18 cellular contexts compared by ENCODE assay signal in the genomic region with DNA sequence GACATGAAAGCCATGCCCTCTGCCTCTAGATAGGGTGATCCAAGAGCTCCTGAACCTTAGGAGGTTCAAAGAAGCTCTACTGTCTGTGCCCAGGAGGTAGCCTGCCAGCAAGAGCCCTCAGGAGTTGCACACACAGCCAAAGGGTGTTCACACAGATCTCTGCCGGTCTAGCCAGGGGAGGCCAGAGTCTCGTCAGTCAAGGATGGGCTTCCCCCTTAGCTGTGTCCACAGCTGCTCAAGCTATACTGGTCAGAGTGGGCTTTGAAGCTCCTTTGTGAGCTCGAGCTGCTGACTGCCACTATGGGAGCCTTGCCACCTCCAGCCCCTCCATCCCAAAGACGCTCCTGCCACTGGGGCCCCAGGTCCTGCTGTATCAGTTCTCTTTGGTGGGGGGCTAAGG. TPM values are rescaled to one million over a fixed set of nuclear protein-coding genes. Genes with fewer than 3 reads are reported as not detected.
DNase-seq lines count a peak whose midpoint lies in the region; ATAC-seq, FAIRE-seq and TF ChIP-seq lines count a peak whose summit lies in the region.
"Had no signal": no experiment of that assay in that cellular context is flagged by ENCODE, and none has a peak within 500 bp of the region (broad histone marks: within the 10 kb centered on the region; RNA-seq: fewer than 3 reads in every experiment).

No MANE protein-coding gene starts in this region.

- no peak overlapping the region for H2BK120ac ChIP-seq in mesenchymal stem cell (ENCODE audit: low read depth, low read length)

- H3K9ac ChIP-seq in K562 (ENCODE audit: insufficient read depth in 1 of 2, low read depth in 2 of 2, low read length in 2 of 2) = no peak overlapping the region
- no peak overlapping the region for H3K9ac ChIP-seq in mesenchymal stem cell (ENCODE audit: low read length)

- FAIRE-seq in K562 (lab: Jason Lieb, UNC) = no peak

- ATAC-seq in K562 = peak; percentile 31
- ATAC-seq in HG02970 (IDR thresholded peaks at IDR 0.05; ENCODE audit: low FRiP score, unreplicated experiment) = no peak

- no peak overlapping the region for H4K91ac ChIP-seq in mesenchymal stem cell (ENCODE audit: low read length)

- no TSS peak for BruUV-seq in K562 (replicated peaks; lab: Mats Ljungman, UMichigan)

- H3K27me3 Mint-ChIP-seq in nephron progenitor cell (ENCODE audit: low read depth, poor library complexity) = no peaks in the 10 kb centered on the region
- H3K27me3 Mint-ChIP-seq: CD4-positive, alpha-beta T cell had no signal

- POLR2A ChIA-PET in K562 (lab: Yijun Ruan, JAX) = interaction anchor here (0.6 to 1.0 kb wide), 3 partner anchors 8 to 43 kb away, joined by 3 to 8 read pairs (median 3); a partner anchor contains a TSS

- H3K9me3 ChIP-seq in K562 (replicated peaks; ENCODE audit: control insufficient read depth, insufficient read depth, low read depth, low read length) (no peaks in the 10 kb centered on the region), mesenchymal stem cell (ENCODE audit: control insufficient read depth, low read length) (no peaks in the 10 kb centered on the region)
- H3K9me3 ChIP-seq: HAP-1 had no signal

- no peak overlapping the region for H3K27ac ChIP-seq in K562 (ENCODE audit: extremely low read depth, low read depth, low read length)
- no peak overlapping the region for H3K27ac ChIP-seq in mesenchymal stem cell (ENCODE audit: low read length, poor library complexity, severe bottlenecking)
- peak overlapping the region; percentile 43 for H3K27ac ChIP-seq in substantia nigra (ENCODE audit: low read depth, low read length, poor library complexity, severe bottlenecking)
- H3K27ac ChIP-seq: HL-60 had no signal

- H2BK15ac ChIP-seq in mesenchymal stem cell (ENCODE audit: low read depth, poor library complexity, severe bottlenecking) = peak overlapping the region; percentile 31

- no peak overlapping the region for H4K8ac ChIP-seq in mesenchymal stem cell (ENCODE audit: low read length)

- WGBS in K562 (ENCODE audit: insufficient coverage, low coverage, missing lambda C conversion rate) = 53% methylated on average over 4 of the region's 4 CpGs
- WGBS in mesenchymal stem cell = 91% methylated on average over 3 of the region's 4 CpGs

- H3K4me1 Mint-ChIP-seq in nephron progenitor cell = no peaks in the 10 kb centered on the region

- peaks cover 43% of the 10 kb centered on the region for H3K36me3 Mint-ChIP-seq in nephron progenitor cell (ENCODE audit: low read depth)

- peak; percentile 59 for DNase-seq in activated effector memory CD4-positive, alpha-beta T cell treated with anti-CD3 and anti-CD28 coated beads, Interleukin-2, amount 50 U/mL, for 16 hours
- DNase-seq in activated effector memory CD4-positive, alpha-beta T cell treated with Interleukin-2 at 50 U/mL for 16 hours = no peak
- DNase-seq in K562 (ENCODE audit: extremely low read depth in 1 of 4, low spot score in 3 of 4) (no peak), mesenchymal stem cell (no peak), substantia nigra (lab: John Stamatoyannopoulos, UW) (no peak), GM20000 (ENCODE audit: low spot score) (no peak), nephron progenitor cell (no peak)
- DNase-seq: ACHN; C1 segment of cervical spinal cord; Calu3; CD4-positive, alpha-beta T cell; DMS 273 treated with DMSO at 0.1 percent for 48 hours; GOT3; IMR-90 had no signal

- H3K79me2 ChIP-seq in K562 (ENCODE audit: control insufficient read depth, insufficient read depth, low read length) = no peaks in the 10 kb centered on the region

- no peak overlapping the region for H3K14ac ChIP-seq in mesenchymal stem cell (ENCODE audit: low read length in 2 of 2)

- TF ChIP-seq RAD21 in K562 (CRISPR knock-in tag; conservative IDR thresholded peaks at IDR 0.05 in 1 of 2, IDR thresholded peaks at IDR 0.05 in 1 of 2) = no peak

- H3K23ac ChIP-seq in mesenchymal stem cell (ENCODE audit: low read length in 2 of 2) = no peak overlapping the region

- CTCF ChIA-PET in K562 (lab: Yijun Ruan, JAX; ENCODE audit: low intra/inter-chr PET ratio) = no interaction called here

- H3K27ac Mint-ChIP-seq in nephron progenitor cell = no peak overlapping the region
- H3K27ac Mint-ChIP-seq: CD4-positive, alpha-beta T cell had no signal

- no peak overlapping the region for H3K4ac ChIP-seq in mesenchymal stem cell (ENCODE audit: low read depth in 1 of 2, low read length in 2 of 2)

- H3K36me3 ChIP-seq in K562 (ENCODE audit: control insufficient read depth, insufficient read depth, low read length) = peaks cover 67% of the 10 kb centered on the region
- peaks cover 61 to 81% of the 10 kb centered on the region in 2 experiments for H3K36me3 ChIP-seq in mesenchymal stem cell (ENCODE audit: control insufficient read depth in 1 of 2, insufficient read depth in 2 of 2, low read depth in 1 of 2, low read length in 2 of 2)

- H2BK5ac ChIP-seq in mesenchymal stem cell (ENCODE audit: low read depth, low read length, poor library complexity, severe bottlenecking) = no peak overlapping the region

- no peak overlapping the region for H2BK12ac ChIP-seq in mesenchymal stem cell (ENCODE audit: low read length in 2 of 2)

- no peaks in the 10 kb centered on the region for H3K9me3 Mint-ChIP-seq in nephron progenitor cell
- H3K9me3 Mint-ChIP-seq: CD4-positive, alpha-beta T cell had no signal

- TF ChIP-seq EP300 in K562 (IDR thresholded peaks at IDR 0.05; ENCODE audit: low read length) = no peak

- H2AFZ ChIP-seq in K562 (ENCODE audit: low read depth, low read length) = no peak overlapping the region
- H2AFZ ChIP-seq in mesenchymal stem cell (ENCODE audit: low read depth, low read length) = no peak overlapping the region

- no peak overlapping the region for H3K4me3 Mint-ChIP-seq in nephron progenitor cell
- H3K4me3 Mint-ChIP-seq: CD4-positive, alpha-beta T cell had no signal

- intact Hi-C loops in K562 (cut with micrococcal nuclease) = no loop called here

- H3K18ac ChIP-seq in mesenchymal stem cell (ENCODE audit: low read depth in 1 of 2, low read length in 2 of 2) = no peak overlapping the region

- in situ Hi-C loops in K562 (cut with MboI) = no loop called here

- H3K4me2 ChIP-seq in K562 (ENCODE audit: insufficient read depth, low read length) (no peak overlapping the region), mesenchymal stem cell (ENCODE audit: low read length, poor library complexity, severe bottlenecking) (no peak overlapping the region)

- no peaks in the 10 kb centered on the region for H3K27me3 ChIP-seq in K562 (ENCODE audit: control insufficient read depth in 2 of 2, insufficient read depth in 2 of 2, low read length in 2 of 2)
- no peaks in the 10 kb centered on the region for H3K27me3 ChIP-seq in mesenchymal stem cell (ENCODE audit: control insufficient read depth in 1 of 2, insufficient read depth in 1 of 2, low read length in 2 of 2)

- peaks cover 17 to 30% of the 10 kb centered on the region in 2 experiments; a peak in 4 of 5 replicates for H3K4me1 ChIP-seq in K562 (replicated peaks in 1 of 2; ENCODE audit: control insufficient read depth in 2 of 2, insufficient read depth in 2 of 2, low read length in 2 of 2)
- H3K4me1 ChIP-seq in mesenchymal stem cell (ENCODE audit: control insufficient read depth, insufficient read depth, low read depth, low read length) = peaks cover 12% of the 10 kb centered on the region
- H3K4me1 ChIP-seq: HAP-1 had no signal

- peaks cover 18% of the 10 kb centered on the region; the same call in 1 of the 2 replicates for H4K20me1 ChIP-seq in K562 (replicated peaks; ENCODE audit: control insufficient read depth, insufficient read depth, low read length)

- no peak for TF ChIP-seq POLR2A in K562 (conservative IDR thresholded peaks at IDR 0.05)

- no peaks in the 10 kb centered on the region for H3K9me1 ChIP-seq in K562 (ENCODE audit: control insufficient read depth, insufficient read depth, low read length)

- H2AK5ac ChIP-seq in mesenchymal stem cell (ENCODE audit: low read length, severe bottlenecking) = no peak overlapping the region

- TF ChIP-seq CTCF in K562 (IDR thresholded peaks at IDR 0.05 in 2 of 3, conservative IDR thresholded peaks at IDR 0.05 in 1 of 3; ENCODE audit: insufficient read depth in 2 of 3, low read depth in 1 of 3, low read length in 3 of 3) = no peak
- no peak for TF ChIP-seq CTCF in GM20000 (IDR thresholded peaks at IDR 0.05; ENCODE audit: extremely low read depth, missing control alignments)
- TF ChIP-seq CTCF in nephron progenitor cell (IDR thresholded peaks at IDR 0.05) = no peak

- H3K79me1 ChIP-seq in mesenchymal stem cell (replicated peaks; ENCODE audit: low read length, poor library complexity, severe bottlenecking) = peaks cover 14% of the 10 kb centered on the region

- no peak overlapping the region for H3K4me3 ChIP-seq in K562
- H3K4me3 ChIP-seq in mesenchymal stem cell (ENCODE audit: insufficient read depth in 1 of 2, low read depth in 1 of 2, low read length in 2 of 2) = no peak overlapping the region
- H3K4me3 ChIP-seq: HAP-1 had no signal

RNA-seq across cellular contexts. Expression of a gene that starts 13.0 kb away (rescaled TPM):
- 2.8 and 8.7 TPM in 2 replicates for total RNA-seq in K562 (2011; cell fraction: chromatin; rRNA removed; ENCODE audit: low replicate concordance)
- total RNA-seq in K562 (2011; cell fraction: nucleolus; rRNA removed) = 8.5 and 10.3 TPM in 2 replicates
- total RNA-seq in K562 (2011; cell fraction: nucleoplasm; rRNA removed) = 4.7 and 5.8 TPM in 2 replicates
- 2.1 and 2.3 TPM in 2 replicates for total RNA-seq in K562 (2014; rRNA removed)
- total RNA-seq in K562 (2014; rRNA removed; fragmentation: Illumina TruSeq; extraction: Trizol) = 0.99 and 1.2 TPM in 2 replicates
- total RNA-seq in K562 (2015; rRNA removed; fragmentation: Illumina TruSeq; extraction: Trizol) = 1.1 and 1.2 TPM in 2 replicates
- total RNA-seq in K562 (2021) = 1.8 and 3.0 TPM in 2 replicates
- 0.89 and 0.91 TPM in 2 replicates for polyA plus RNA-seq in K562 (2011; rRNA removed)
- 0.52 and 2.0 TPM in 2 replicates for polyA plus RNA-seq in K562 (2011; cell fraction: cytosol; rRNA removed)
- 4.2 and 8.3 TPM in 2 replicates for polyA plus RNA-seq in K562 (2011; cell fraction: nucleus; rRNA removed)
- polyA plus RNA-seq in K562 (2012) = 2.1 and 2.4 TPM in 2 replicates
- polyA plus RNA-seq in K562 (2014; fragmentation: Illumina TruSeq; extraction: Trizol) = 0.98 and 1.3 TPM in 2 replicates
- polyA plus RNA-seq in K562 (2014; fragmentation: Nextera tagmentation; extraction: Ambion mirVana) = 1 to 10 TPM; 2.0 TPM
- 1.7 and 2.0 TPM in 2 replicates for polyA plus RNA-seq in K562 (2014; rRNA removed)
- polyA minus RNA-seq in K562 (2011; rRNA and poly(A)+ RNA removed) = 0.84 and 1.3 TPM in 2 replicates
- 0.67 and 0.73 TPM in 2 replicates for polyA minus RNA-seq in K562 (2011; cell fraction: cytosol; rRNA and poly(A)+ RNA removed)
- polyA minus RNA-seq in K562 (2011; cell fraction: nucleus; rRNA and poly(A)+ RNA removed) = 4.8 and 5.0 TPM in 2 replicates
- polyA plus RNA-seq in mesenchymal stem cell (2013, experiment 1 of 2) = 0.03 TPM
- polyA plus RNA-seq in mesenchymal stem cell (2013, experiment 2 of 2) = 0.01 TPM
- total RNA-seq: Daoy had no signal

RNA-seq across cellular contexts. Expression of a gene that starts 24.3 kb away (rescaled TPM):
- total RNA-seq in K562 (2011; cell fraction: chromatin; rRNA removed; ENCODE audit: low replicate concordance) = 284 and 466 TPM in 2 replicates
- 746 and 824 TPM in 2 replicates for total RNA-seq in K562 (2011; cell fraction: nucleolus; rRNA removed)
- total RNA-seq in K562 (2011; cell fraction: nucleoplasm; rRNA removed) = 510 and 682 TPM in 2 replicates
- total RNA-seq in K562 (2014; rRNA removed) (381 and 402 TPM in 2 replicates), K562 (2014; rRNA removed; fragmentation: Illumina TruSeq; extraction: Trizol) (258 and 306 TPM in 2 replicates), K562 (2015; rRNA removed; fragmentation: Illumina TruSeq; extraction: Trizol) (403 and 418 TPM in 2 replicates), K562 (2021) (374 and 413 TPM in 2 replicates)
- polyA plus RNA-seq in K562 (2011; rRNA removed) (410 and 460 TPM in 2 replicates), K562 (2014; fragmentation: Illumina TruSeq; extraction: Trizol) (535 and 580 TPM in 2 replicates), K562 (2014; fragmentation: Nextera tagmentation; extraction: Ambion mirVana) (100 to 1,000 TPM; 652 to 746 TPM), K562 (2014; rRNA removed) (419 and 439 TPM in 2 replicates)
- 455 and 489 TPM in 2 replicates for polyA plus RNA-seq in K562 (2011; cell fraction: cytosol; rRNA removed)
- polyA plus RNA-seq in K562 (2011; cell fraction: nucleus; rRNA removed) = 136 and 186 TPM in 2 replicates
- 450 and 660 TPM in 2 replicates for polyA plus RNA-seq in K562 (2012)
- polyA minus RNA-seq in K562 (2011; rRNA and poly(A)+ RNA removed) = 325 and 372 TPM in 2 replicates
- 155 and 164 TPM in 2 replicates for polyA minus RNA-seq in K562 (2011; cell fraction: cytosol; rRNA and poly(A)+ RNA removed)
- polyA minus RNA-seq in K562 (2011; cell fraction: nucleus; rRNA and poly(A)+ RNA removed) = 27.5 and 54.3 TPM in 2 replicates
- 1,096 TPM for polyA plus RNA-seq in mesenchymal stem cell (2013, experiment 1 of 2)
- polyA plus RNA-seq in mesenchymal stem cell (2013, experiment 2 of 2) = 1,075 TPM

RNA-seq across cellular contexts. Expression of a gene that starts 42.8 kb away (rescaled TPM):
- total RNA-seq in K562 (2011; cell fraction: chromatin; rRNA removed; ENCODE audit: low replicate concordance) = 111 and 159 TPM in 2 replicates
- total RNA-seq in K562 (2011; cell fraction: nucleolus; rRNA removed) = 71.4 and 72.4 TPM in 2 replicates
- total RNA-seq in K562 (2011; cell fraction: nucleoplasm; rRNA removed) = 79.0 and 93.2 TPM in 2 replicates
- total RNA-seq in K562 (2014; rRNA removed) (29.0 and 41.7 TPM in 2 replicates), K562 (2014; rRNA removed; fragmentation: Illumina TruSeq; extraction: Trizol) (51.0 and 56.4 TPM in 2 replicates), K562 (2015; rRNA removed; fragmentation: Illumina TruSeq; extraction: Trizol) (57.5 and 59.9 TPM in 2 replicates), K562 (2021) (94.0 and 105 TPM in 2 replicates)
- polyA plus RNA-seq in K562 (2011; rRNA removed) (68.8 and 76.2 TPM in 2 replicates), K562 (2014; fragmentation: Illumina TruSeq; extraction: Trizol) (81.8 and 87.8 TPM in 2 replicates), K562 (2014; fragmentation: Nextera tagmentation; extraction: Ambion mirVana) (10 to 100 TPM; 11.0 to 18.6 TPM), K562 (2014; rRNA removed) (84.5 and 91.6 TPM in 2 replicates)
- 46.1 and 50.8 TPM in 2 replicates for polyA plus RNA-seq in K562 (2011; cell fraction: cytosol; rRNA removed)
- polyA plus RNA-seq in K562 (2011; cell fraction: nucleus; rRNA removed) = 87.7 and 120 TPM in 2 replicates
- 55.3 and 59.0 TPM in 2 replicates for polyA plus RNA-seq in K562 (2012)
- polyA minus RNA-seq in K562 (2011; rRNA and poly(A)+ RNA removed) = 54.5 and 59.3 TPM in 2 replicates
- 26.2 and 36.9 TPM in 2 replicates for polyA minus RNA-seq in K562 (2011; cell fraction: cytosol; rRNA and poly(A)+ RNA removed)
- polyA minus RNA-seq in K562 (2011; cell fraction: nucleus; rRNA and poly(A)+ RNA removed) = 29.8 and 37.3 TPM in 2 replicates
- 65.3 TPM for polyA plus RNA-seq in mesenchymal stem cell (2013, experiment 1 of 2)
- polyA plus RNA-seq in mesenchymal stem cell (2013, experiment 2 of 2) = 56.2 TPM

RNA-seq across cellular contexts. Expression of a gene that starts 44.9 kb away (rescaled TPM):
- total RNA-seq in K562 (2011; cell fraction: chromatin; rRNA removed; ENCODE audit: low replicate concordance) = 15.6 and 44.0 TPM in 2 replicates
- 20.5 and 22.0 TPM in 2 replicates for total RNA-seq in K562 (2011; cell fraction: nucleolus; rRNA removed)
- total RNA-seq in K562 (2011; cell fraction: nucleoplasm; rRNA removed) = 45.9 and 58.2 TPM in 2 replicates
- total RNA-seq in K562 (2014; rRNA removed) (275 and 313 TPM in 2 replicates), K562 (2014; rRNA removed; fragmentation: Illumina TruSeq; extraction: Trizol) (251 and 275 TPM in 2 replicates), K562 (2015; rRNA removed; fragmentation: Illumina TruSeq; extraction: Trizol) (287 and 321 TPM in 2 replicates), K562 (2021) (161 and 181 TPM in 2 replicates)
- polyA plus RNA-seq in K562 (2011; rRNA removed) (189 and 280 TPM in 2 replicates), K562 (2014; fragmentation: Illumina TruSeq; extraction: Trizol) (223 and 243 TPM in 2 replicates), K562 (2014; fragmentation: Nextera tagmentation; extraction: Ambion mirVana) (100 to 1,000 TPM; 354 to 408 TPM), K562 (2014; rRNA removed) (381 and 429 TPM in 2 replicates)
- 54.1 and 108 TPM in 2 replicates for polyA plus RNA-seq in K562 (2011; cell fraction: cytosol; rRNA removed)
- 34.6 and 53.7 TPM in 2 replicates for polyA plus RNA-seq in K562 (2011; cell fraction: nucleus; rRNA removed)
- 167 and 221 TPM in 2 replicates for polyA plus RNA-seq in K562 (2012)
- polyA minus RNA-seq in K562 (2011; rRNA and poly(A)+ RNA removed) = 45.9 and 50.0 TPM in 2 replicates
- polyA minus RNA-seq in K562 (2011; cell fraction: cytosol; rRNA and poly(A)+ RNA removed) = 23.8 and 27.5 TPM in 2 replicates
- 14.0 and 25.8 TPM in 2 replicates for polyA minus RNA-seq in K562 (2011; cell fraction: nucleus; rRNA and poly(A)+ RNA removed)
- polyA plus RNA-seq in mesenchymal stem cell (2013, experiment 1 of 2) = 65.4 TPM
- polyA plus RNA-seq in mesenchymal stem cell (2013, experiment 2 of 2) = 92.1 TPM
